ENCODE assay signal across 32 cellular contexts in genomic region chr1:173580081-173580480, GRCh38. TPM values are rescaled to one million over a fixed set of nuclear protein-coding genes. Genes with fewer than 3 reads are reported as not detected.
"Had no signal": no experiment of that assay in that cellular context is flagged by ENCODE, and none has a peak within 500 bp of the region (broad histone marks: within the 10 kb centered on the region; RNA-seq: fewer than 3 reads in every experiment).

No MANE protein-coding gene starts in this region.

- ATAC-seq: activated naive CD4-positive, alpha-beta T cell treated with anti-CD3 and anti-CD28 coated beads, Interleukin-2, amount 50 U/mL, for 72 hours; activated naive CD8-positive, alpha-beta T cell treated with anti-CD3 and anti-CD28 coated beads, Interleukin-2, amount 50 U/mL, for 24 hours; activated T-cell treated with anti-CD3 and anti-CD28 coated beads, Interleukin-2, amount 50 U/mL, for 4 hours; Panc1; Right ventricle myocardium inferior; T-cell had no signal

- H3K27me3 Mint-ChIP-seq: brain had no signal

- H3K4me3 ChIP-seq: SK-N-MC had no signal

- H3K27ac Mint-ChIP-seq: activated B cell treated with CpG ODN at 0.5 μM for 24 hours; activated CD4-positive, alpha-beta memory T cell treated with anti-CD3 and anti-CD28 coated beads for 36 hours; activated CD4-positive, alpha-beta T cell treated with anti-CD3 and anti-CD28 coated beads, Interleukin-2, amount 10 ng/mL, durations not matched to agents 24 days and 14 days; activated naive CD4-positive, alpha-beta T cell treated with anti-CD3 and anti-CD28 coated beads, Interleukin-2, amount 50 U/mL, for 72 hours; activated naive CD8-positive, alpha-beta T cell treated with anti-CD3 and anti-CD28 coated beads, Interleukin-2, amount 50 U/mL, for 24 hours; brain; T-cell had no signal

- H3K9me3 Mint-ChIP-seq: activated B cell treated with CpG ODN at 0.5 μM for 24 hours; activated CD4-positive, alpha-beta memory T cell treated with anti-CD3 and anti-CD28 coated beads for 36 hours; activated CD4-positive, alpha-beta T cell treated with anti-CD3 and anti-CD28 coated beads, Interleukin-2, amount 10 ng/mL, durations not matched to agents 24 days and 14 days; activated naive CD4-positive, alpha-beta T cell treated with anti-CD3 and anti-CD28 coated beads, Interleukin-2, amount 50 U/mL, for 72 hours; activated naive CD8-positive, alpha-beta T cell treated with anti-CD3 and anti-CD28 coated beads, Interleukin-2, amount 50 U/mL, for 24 hours; activated T-cell treated with anti-CD3 and anti-CD28 coated beads, Interleukin-2, amount 50 U/mL, for 4 hours; brain; central memory CD8-positive, alpha-beta T cell; T-cell had no signal

- H3K4me3 Mint-ChIP-seq: activated B cell treated with CpG ODN at 0.5 μM for 24 hours; activated CD4-positive, alpha-beta memory T cell treated with anti-CD3 and anti-CD28 coated beads for 36 hours; activated CD4-positive, alpha-beta T cell treated with anti-CD3 and anti-CD28 coated beads, Interleukin-2, amount 10 ng/mL, durations not matched to agents 24 days and 14 days; activated naive CD8-positive, alpha-beta T cell treated with anti-CD3 and anti-CD28 coated beads, Interleukin-2, amount 50 U/mL, for 24 hours; activated T-cell treated with anti-CD3 and anti-CD28 coated beads, Interleukin-2, amount 50 U/mL, for 4 hours; brain; central memory CD8-positive, alpha-beta T cell; T-cell had no signal

- DNase-seq: activated B cell treated with CpG ODN at 0.5 μM for 24 hours; activated CD4-positive, alpha-beta memory T cell treated with anti-CD3 and anti-CD28 coated beads for 36 hours; activated CD4-positive, alpha-beta T cell treated with anti-CD3 and anti-CD28 coated beads for 1 hour; activated CD4-positive, alpha-beta T cell treated with anti-CD3 and anti-CD28 coated beads, Interleukin-2, amount 10 ng/mL, durations not matched to agents 24 days and 14 days; activated CD8-positive, alpha-beta memory T cell treated with anti-CD3 and anti-CD28 coated beads for 24 hours; activated effector memory CD4-positive, alpha-beta T cell treated with anti-CD3 and anti-CD28 coated beads, Interleukin-2, amount 50 U/mL, for 16 hours; activated naive CD4-positive, alpha-beta T cell treated with Interleukin-2 at 50 U/mL for 16 hours; activated naive CD8-positive, alpha-beta T cell treated with anti-CD3 and anti-CD28 coated beads, Interleukin-2, amount 50 U/mL, for 24 hours; activated T-cell treated with anti-CD3 and anti-CD28 coated beads, Interleukin-2, amount 50 U/mL, for 4 hours; amygdala; KG1; NCI-H1092; NCI-H1417 treated with DMSO at 0.1 percent for 48 hours; NCI-H1694; NCI-H2029; NCI-H2107; NCI-H2171 treated with DMSO at 0.1 percent for 48 hours; NCI-H345; NCI-H510A; RPMI8226; T-cell; T1000 had no signal

- H3K4me1 Mint-ChIP-seq: activated B cell treated with CpG ODN at 0.5 μM for 24 hours; activated CD4-positive, alpha-beta T cell treated with anti-CD3 and anti-CD28 coated beads, Interleukin-2, amount 10 ng/mL, durations not matched to agents 24 days and 14 days; activated naive CD8-positive, alpha-beta T cell treated with anti-CD3 and anti-CD28 coated beads, Interleukin-2, amount 50 U/mL, for 24 hours; brain; central memory CD8-positive, alpha-beta T cell; T-cell had no signal

- H3K27ac ChIP-seq: SK-N-MC had no signal

- H3K36me3 Mint-ChIP-seq: activated CD4-positive, alpha-beta memory T cell treated with anti-CD3 and anti-CD28 coated beads for 36 hours; activated naive CD4-positive, alpha-beta T cell treated with anti-CD3 and anti-CD28 coated beads, Interleukin-2, amount 50 U/mL, for 72 hours; brain; T-cell had no signal

RNA-seq across cellular contexts. Expression of gene SLC9C2, which starts 22.8 kb away (rescaled TPM):
- total RNA-seq: activated B cell treated with CpG ODN at 0.5 μM for 24 hours; activated CD4-positive, alpha-beta memory T cell treated with anti-CD3 and anti-CD28 coated beads for 36 hours; activated CD4-positive, alpha-beta T cell treated with anti-CD3 and anti-CD28 coated beads, Interleukin-2, amount 10 ng/mL, durations not matched to agents 24 days and 14 days; activated naive CD4-positive, alpha-beta T cell treated with anti-CD3 and anti-CD28 coated beads, Interleukin-2, amount 50 U/mL, for 72 hours; activated T-cell treated with anti-CD3 and anti-CD28 coated beads, Interleukin-2, amount 50 U/mL, for 4 hours; LHCN-M2; M059J; OCI-LY7; T-cell had no signal

RNA-seq across cellular contexts. Expression of gene TEX50, which starts 55.1 kb away (rescaled TPM):
- total RNA-seq: activated B cell treated with CpG ODN at 0.5 μM for 24 hours; activated CD4-positive, alpha-beta memory T cell treated with anti-CD3 and anti-CD28 coated beads for 36 hours; activated CD4-positive, alpha-beta T cell treated with anti-CD3 and anti-CD28 coated beads, Interleukin-2, amount 10 ng/mL, durations not matched to agents 24 days and 14 days; activated naive CD4-positive, alpha-beta T cell treated with anti-CD3 and anti-CD28 coated beads, Interleukin-2, amount 50 U/mL, for 72 hours; activated T-cell treated with anti-CD3 and anti-CD28 coated beads, Interleukin-2, amount 50 U/mL, for 4 hours; astrocyte; LHCN-M2; M059J; OCI-LY7; Right ventricle myocardium inferior; T-cell had no signal
